5 cellular contexts compared by ENCODE assay signal in the genomic region with DNA sequence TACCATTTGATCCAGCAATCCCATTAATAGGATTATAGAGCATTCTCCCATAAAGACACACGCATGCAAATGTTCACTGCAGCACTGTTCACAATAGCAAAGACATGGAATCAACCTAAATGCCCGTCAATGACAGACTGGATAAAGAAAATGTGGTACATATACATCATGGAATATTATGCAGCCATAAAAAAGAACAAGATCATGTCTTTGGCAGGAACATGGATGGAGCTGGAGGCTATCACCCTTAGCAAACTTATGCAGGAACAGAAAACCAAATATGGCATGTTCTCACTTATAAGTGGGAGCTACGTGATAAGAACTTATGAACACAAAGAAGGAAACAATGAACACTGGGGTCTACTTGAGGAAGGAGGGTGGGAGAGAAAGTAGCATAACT.
DNase-seq lines count a peak whose midpoint lies in the region; ATAC-seq lines count a peak whose summit lies in the region.
"Not testable (repeated sequence)": the region's sequence is repeated elsewhere in the genome, so short reads cannot be mapped to it uniquely, and the experiment has no call there.

No MANE protein-coding gene starts in this region.

- H3K27me3 Mint-ChIP-seq in activated naive CD4-positive, alpha-beta T cell treated with anti-CD3 and anti-CD28 coated beads, Interleukin-2, amount 50 U/mL, for 24 hours; activated naive CD8-positive, alpha-beta T cell treated with anti-CD3 and anti-CD28 coated beads, Interleukin-2, amount 50 U/mL, for 24 hours; naive B cell; stimulated activated naive B cell treated with anti-CD40 and anti-IgM and Interleukin-4, amounts not matched to agents 10 μg/mL and 1 μg/mL and 100 μg/mL, for 72 hours: not testable (repeated sequence)

- DNase-seq in NCI-H82 (lab: John Stamatoyannopoulos, UW), result peak; percentile 4
- not testable (repeated sequence) for DNase-seq in activated naive CD8-positive, alpha-beta T cell treated with anti-CD3 and anti-CD28 coated beads, Interleukin-2, amount 50 U/mL, for 24 hours; naive B cell; stimulated activated naive B cell treated with anti-CD40 and anti-IgM and Interleukin-4, amounts not matched to agents 10 μg/mL and 1 μg/mL and 100 μg/mL, for 72 hours

- not testable (repeated sequence) for ATAC-seq in activated naive CD8-positive, alpha-beta T cell treated with anti-CD3 and anti-CD28 coated beads, Interleukin-2, amount 50 U/mL, for 24 hours; naive B cell (ENCODE audit: low read depth in 2 of 2); stimulated activated naive B cell treated with anti-CD40 and anti-IgM and Interleukin-4, amounts not matched to agents 10 μg/mL and 1 μg/mL and 100 μg/mL, for 72 hours (replicated peaks)

- peaks cover 24% of the 10 kb centered on the region for H3K9me3 Mint-ChIP-seq in activated naive CD4-positive, alpha-beta T cell treated with anti-CD3 and anti-CD28 coated beads, Interleukin-2, amount 50 U/mL, for 24 hours
- H3K9me3 Mint-ChIP-seq in activated naive CD8-positive, alpha-beta T cell treated with anti-CD3 and anti-CD28 coated beads, Interleukin-2, amount 50 U/mL, for 24 hours, result peaks cover 46% of the 10 kb centered on the region
- peaks cover 9 to 40% (median 32%) of the 10 kb centered on the region in 7 donors for H3K9me3 Mint-ChIP-seq in naive B cell
- H3K9me3 Mint-ChIP-seq in stimulated activated naive B cell treated with anti-CD40 and anti-IgM and Interleukin-4, amounts not matched to agents 10 μg/mL and 1 μg/mL and 100 μg/mL, for 72 hours, result peaks cover 27 to 39% of the 10 kb centered on the region in 2 donors

- H3K36me3 Mint-ChIP-seq in activated naive CD4-positive, alpha-beta T cell treated with anti-CD3 and anti-CD28 coated beads, Interleukin-2, amount 50 U/mL, for 24 hours, result peaks cover 53% of the 10 kb centered on the region
- peaks cover 75% of the 10 kb centered on the region for H3K36me3 Mint-ChIP-seq in activated naive CD8-positive, alpha-beta T cell treated with anti-CD3 and anti-CD28 coated beads, Interleukin-2, amount 50 U/mL, for 24 hours (ENCODE audit: low read depth)
- H3K36me3 Mint-ChIP-seq in naive B cell, result peaks cover 47 to 58% of the 10 kb centered on the region in 2 donors
- H3K36me3 Mint-ChIP-seq in stimulated activated naive B cell treated with anti-CD40 and anti-IgM and Interleukin-4, amounts not matched to agents 10 μg/mL and 1 μg/mL and 100 μg/mL, for 72 hours, result peaks cover 48 to 69% of the 10 kb centered on the region in 2 donors

- H3K27ac Mint-ChIP-seq in activated naive CD4-positive, alpha-beta T cell treated with anti-CD3 and anti-CD28 coated beads, Interleukin-2, amount 50 U/mL, for 24 hours, result peak overlapping the region; percentile 48
- peak overlapping the region; percentile 33 for H3K27ac Mint-ChIP-seq in activated naive CD8-positive, alpha-beta T cell treated with anti-CD3 and anti-CD28 coated beads, Interleukin-2, amount 50 U/mL, for 24 hours
- peak overlapping the region in 5 of 6 donors; percentile 8 to 77 (median 39) for H3K27ac Mint-ChIP-seq in naive B cell
- peak overlapping the region; percentile 78 for H3K27ac Mint-ChIP-seq in stimulated activated naive B cell treated with anti-CD40 and anti-IgM and Interleukin-4, amounts not matched to agents 10 μg/mL and 1 μg/mL and 100 μg/mL, for 72 hours

- peaks cover 95% of the 10 kb centered on the region for H3K4me1 Mint-ChIP-seq in activated naive CD4-positive, alpha-beta T cell treated with anti-CD3 and anti-CD28 coated beads, Interleukin-2, amount 50 U/mL, for 24 hours
- peaks cover 62% of the 10 kb centered on the region for H3K4me1 Mint-ChIP-seq in activated naive CD8-positive, alpha-beta T cell treated with anti-CD3 and anti-CD28 coated beads, Interleukin-2, amount 50 U/mL, for 24 hours
- H3K4me1 Mint-ChIP-seq in naive B cell, result peaks cover 53 to 72% (median 62%) of the 10 kb centered on the region in 3 donors
- peaks cover 49 to 69% of the 10 kb centered on the region in 2 donors for H3K4me1 Mint-ChIP-seq in stimulated activated naive B cell treated with anti-CD40 and anti-IgM and Interleukin-4, amounts not matched to agents 10 μg/mL and 1 μg/mL and 100 μg/mL, for 72 hours

- peak overlapping the region; percentile 9 for H3K4me3 Mint-ChIP-seq in activated naive CD4-positive, alpha-beta T cell treated with anti-CD3 and anti-CD28 coated beads, Interleukin-2, amount 50 U/mL, for 24 hours
- not testable (repeated sequence) for H3K4me3 Mint-ChIP-seq in activated naive CD8-positive, alpha-beta T cell treated with anti-CD3 and anti-CD28 coated beads, Interleukin-2, amount 50 U/mL, for 24 hours; naive B cell; stimulated activated naive B cell treated with anti-CD40 and anti-IgM and Interleukin-4, amounts not matched to agents 10 μg/mL and 1 μg/mL and 100 μg/mL, for 72 hours
